16 cellular contexts compared by ENCODE assay signal in the genomic region with DNA sequence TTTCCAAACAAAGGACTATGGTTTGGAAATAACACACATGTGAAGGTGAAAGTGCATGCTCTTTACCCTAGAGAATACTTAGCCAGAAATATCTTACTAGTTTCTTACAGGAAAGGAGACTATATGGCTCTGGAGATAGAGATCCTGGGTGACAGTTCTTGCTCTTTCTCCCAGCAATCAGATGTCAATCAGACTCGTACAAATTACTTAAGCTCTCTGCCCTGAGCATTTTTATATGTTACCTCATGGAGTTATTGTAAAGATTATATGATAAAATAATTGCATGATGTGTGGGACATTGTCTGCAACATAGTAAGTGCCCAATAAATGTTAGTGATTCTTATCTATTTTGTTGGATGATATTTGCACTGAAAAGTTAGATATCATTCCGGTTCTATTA.
DNase-seq lines count a peak whose midpoint lies in the region; ATAC-seq, FAIRE-seq and TF ChIP-seq lines count a peak whose summit lies in the region.
"Had no signal": no experiment of that assay in that cellular context is flagged by ENCODE, and none has a peak within 500 bp of the region (broad histone marks: within the 10 kb centered on the region; RNA-seq: fewer than 3 reads in every experiment).

No MANE protein-coding gene starts in this region.

- TF ChIP-seq CTCF in colonic mucosa (IDR thresholded peaks at IDR 0.05) (no peak), neutrophil (IDR thresholded peaks at IDR 0.05) (no peak), upper lobe of left lung (IDR thresholded peaks at IDR 0.05) (no peak)

- no peak overlapping the region for H3K9ac ChIP-seq in SK-N-MC (ENCODE audit: insufficient read length)
- H3K9ac ChIP-seq in colonic mucosa (ENCODE audit: low read depth in 2 of 2, low read length in 2 of 2) = no peak overlapping the region
- H3K9ac ChIP-seq: BLaER1 had no signal

- DNase-seq in HEK293T (ENCODE audit: extremely low spot score) (no peak), SK-N-MC (ENCODE audit: low read depth, low spot score) (no peak), colonic mucosa (no peak), RCC 7860 (ENCODE audit: low spot score) (no peak), small intestine (no peak), upper lobe of left lung (no peak)
- DNase-seq: 8988T; CD4-positive, alpha-beta memory T cell; DMS153; DMS79; GDM1 had no signal

- H3K27me3 ChIP-seq in colonic mucosa (no peaks in the 10 kb centered on the region), neutrophil (no peaks in the 10 kb centered on the region), small intestine (ENCODE audit: control insufficient read depth in 2 of 2, insufficient read depth in 2 of 2, low read length in 2 of 2) (no peaks in the 10 kb centered on the region), upper lobe of left lung (no peaks in the 10 kb centered on the region)
- H3K27me3 ChIP-seq: BLaER1 had no signal

- 18 to 56% (median 38%) methylated on average over 2 of the region's 2 CpGs for WGBS in small intestine, 3 donors
- 48 to 72% methylated on average over 2 of the region's 2 CpGs for WGBS in upper lobe of left lung, 2 donors

- no peak for TF ChIP-seq EP300 in upper lobe of left lung (IDR thresholded peaks at IDR 0.05)

- H3K36me3 ChIP-seq in SK-N-MC (ENCODE audit: insufficient read depth, low read length) (no peaks in the 10 kb centered on the region), colonic mucosa (no peaks in the 10 kb centered on the region), neutrophil (no peaks in the 10 kb centered on the region), small intestine (ENCODE audit: control insufficient read depth in 2 of 2, insufficient read depth in 2 of 2, low read length in 2 of 2) (no peaks in the 10 kb centered on the region), upper lobe of left lung (no peaks in the 10 kb centered on the region)
- H3K36me3 ChIP-seq: HAP-1 had no signal

- intact Hi-C loops in colonic mucosa (cut with DNase I) = no loop called here

- no peaks in the 10 kb centered on the region for H3K9me3 ChIP-seq in SK-N-MC (ENCODE audit: low read depth, low read length)
- no peaks in the 10 kb centered on the region for H3K9me3 ChIP-seq in colonic mucosa
- H3K9me3 ChIP-seq in neutrophil = no peaks in the 10 kb centered on the region
- H3K9me3 ChIP-seq in small intestine (ENCODE audit: control insufficient read depth, low read depth) = no peaks in the 10 kb centered on the region
- H3K9me3 ChIP-seq in upper lobe of left lung = no peaks in the 10 kb centered on the region
- H3K9me3 ChIP-seq: HAP-1 had no signal

- TF ChIP-seq POLR2A in upper lobe of left lung (IDR thresholded peaks at IDR 0.05) = no peak

- ATAC-seq in HG02763 (IDR thresholded peaks at IDR 0.05; ENCODE audit: unreplicated experiment) = no peak
- ATAC-seq in upper lobe of left lung (ENCODE audit: low FRiP score in 2 of 2) = no peak

- no peaks in the 10 kb centered on the region for H3K4me1 ChIP-seq in colonic mucosa
- peaks cover 56 to 66% of the 10 kb centered on the region in 2 experiments for H3K4me1 ChIP-seq in neutrophil (ENCODE audit: control insufficient read depth in 1 of 2, insufficient read depth in 1 of 2, low read depth in 1 of 2, low read length in 1 of 2)
- H3K4me1 ChIP-seq in small intestine (ENCODE audit: control insufficient read depth in 2 of 2, insufficient read depth in 1 of 2, low read depth in 1 of 2, low read length in 1 of 2) = peaks cover 0 to 3% of the 10 kb centered on the region in 2 donors
- no peaks in the 10 kb centered on the region for H3K4me1 ChIP-seq in upper lobe of left lung
- H3K4me1 ChIP-seq: HAP-1 had no signal

- no peak overlapping the region for H3K4me3 ChIP-seq in SK-N-MC
- H3K4me3 ChIP-seq in colonic mucosa = no peak overlapping the region
- no peak overlapping the region for H3K4me3 ChIP-seq in neutrophil (ENCODE audit: low read depth in 1 of 2, low read length in 1 of 2)
- H3K4me3 ChIP-seq in small intestine (ENCODE audit: low read depth in 1 of 2, low read length in 2 of 2) = no peak overlapping the region
- no peak overlapping the region for H3K4me3 ChIP-seq in upper lobe of left lung
- H3K4me3 ChIP-seq: BLaER1, HAP-1 had no signal

- FAIRE-seq in RCC 7860 (lab: Jason Lieb, UNC) (no peak), small intestine (lab: Jason Lieb, UNC) (no peak)
- FAIRE-seq: GM12892 had no signal

- POLR2A ChIA-PET in HEK293T (lab: Yijun Ruan, JAX) = no interaction called here

- peak overlapping the region; percentile 60; the same call in 1 of the 2 replicates for H3K27ac ChIP-seq in SK-N-MC
- H3K27ac ChIP-seq in colonic mucosa = peak overlapping the region; percentile 18
- H3K27ac ChIP-seq in neutrophil = peak overlapping the region; percentile 53
- no peak overlapping the region for H3K27ac ChIP-seq in small intestine (ENCODE audit: low read depth in 1 of 2, low read length in 1 of 2)
- H3K27ac ChIP-seq in upper lobe of left lung = no peak overlapping the region
- H3K27ac ChIP-seq: BLaER1 had no signal

- CTCF ChIA-PET in HEK293T (lab: Yijun Ruan, JAX) = no interaction called here

TF ChIP-seq in HEK293T, 16 proteins besides CTCF, POLR2A, EP300 and RAD21:
- no peak for TF ChIP-seq L3MBTL2 (conservative IDR thresholded peaks at IDR 0.05)
- no peak for TF ChIP-seq NFRKB (IDR thresholded peaks at IDR 0.05)
- TF ChIP-seq LEF1 (IDR thresholded peaks at IDR 0.05; ENCODE audit: borderline replicate concordance) = no peak
- 0 out of 2 replicates have a peak, but pooled peaks have one; percentile 6 for TF ChIP-seq PKNOX1 (IDR thresholded peaks at IDR 0.05)

Comparison
In these comparisons a context has a peak if more than half of its experiments do, and no peak if none do; other contexts are left out.
1. H3K27ac ChIP-seq: peak in SK-N-MC (single experiment), colonic mucosa (single experiment) and neutrophil (single experiment); none in small intestine (0 of 2) and upper lobe of left lung (0 of 4).